11 cellular contexts compared by ENCODE assay signal in genomic region chr10:30445716-30446115, GRCh38. TPM values are rescaled to one million over a fixed set of nuclear protein-coding genes. Genes with fewer than 3 reads are reported as not detected.
A peak's percentile ranks its signal among the peaks of the same experiment; 100 is the strongest.
DNase-seq lines count a peak whose midpoint lies in the region; ATAC-seq and TF ChIP-seq lines count a peak whose summit lies in the region.
"Had no signal": no experiment of that assay in that cellular context is flagged by ENCODE, and none has a peak within 500 bp of the region (broad histone marks: within the 10 kb centered on the region; RNA-seq: fewer than 3 reads in every experiment).

No MANE protein-coding gene starts in this region.

- H2BK12ac ChIP-seq in mesenchymal stem cell (ENCODE audit: low read length in 2 of 2): no peak overlapping the region

- no peak overlapping the region for H3K23ac ChIP-seq in mesenchymal stem cell (ENCODE audit: low read length in 2 of 2)

- H2AFZ ChIP-seq in mesenchymal stem cell (ENCODE audit: low read depth, low read length): no peak overlapping the region

- H2BK5ac ChIP-seq in mesenchymal stem cell (ENCODE audit: low read depth, low read length, poor library complexity, severe bottlenecking): no peak overlapping the region

- H3K9me3 ChIP-seq in mesenchymal stem cell (ENCODE audit: control insufficient read depth, low read length) (no peaks in the 10 kb centered on the region), uterus (no peaks in the 10 kb centered on the region)
- H3K9me3 ChIP-seq: colonic mucosa had no signal

- H2BK15ac ChIP-seq in mesenchymal stem cell (ENCODE audit: low read depth, poor library complexity, severe bottlenecking): no peak overlapping the region

- no peak overlapping the region for H3K4me3 Mint-ChIP-seq in T-helper 1 cell treated with Interleukin-12 subunit alpha and Interleukin-12 subunit beta and Interleukin-4 antibody, amounts not matched to agents 30 μg/mL and 1 μg/mL, for 36 hours
- no peak overlapping the region for H3K4me3 Mint-ChIP-seq in chondrocyte (ENCODE audit: unreplicated experiment)
- no peak overlapping the region for H3K4me3 Mint-ChIP-seq in stimulated activated naive CD8-positive, alpha-beta T cell treated with anti-CD3 and anti-CD28 coated beads, Interleukin-15, amount 100 ng/mL, for 72 hours

- H4K8ac ChIP-seq in mesenchymal stem cell (ENCODE audit: low read length): no peak overlapping the region

- DNase-seq in T-helper 1 cell (no peak), chondrocyte (ENCODE audit: low spot score) (no peak), mesenchymal stem cell (peak; percentile 78), uterus (no peak), caudate nucleus (lab: John Stamatoyannopoulos, UW) (no peak)
- DNase-seq in stimulated activated naive CD8-positive, alpha-beta T cell treated with anti-CD3 and anti-CD28 coated beads, Interleukin-15, amount 100 ng/mL, for 72 hours: no peak
- DNase-seq: 8988T, colonic mucosa, hypothalamus had no signal

- intact Hi-C loops in uterus (cut with DNase I; ENCODE audit: low total_unique reads): no loop called here

- H3K4ac ChIP-seq in mesenchymal stem cell (ENCODE audit: low read depth in 1 of 2, low read length in 2 of 2): no peak overlapping the region

- peak overlapping the region; percentile 31 for H3K27ac Mint-ChIP-seq in T-helper 1 cell treated with Interleukin-12 subunit alpha and Interleukin-12 subunit beta and Interleukin-4 antibody, amounts not matched to agents 30 μg/mL and 1 μg/mL, for 36 hours
- H3K27ac Mint-ChIP-seq in chondrocyte (ENCODE audit: unreplicated experiment): peak overlapping the region; percentile 79
- H3K27ac Mint-ChIP-seq in stimulated activated naive CD8-positive, alpha-beta T cell treated with anti-CD3 and anti-CD28 coated beads, Interleukin-15, amount 100 ng/mL, for 72 hours: no peak overlapping the region

- H3K27me3 ChIP-seq in mesenchymal stem cell (ENCODE audit: control insufficient read depth in 1 of 2, insufficient read depth in 1 of 2, low read length in 2 of 2) (no peaks in the 10 kb centered on the region), uterus (no peaks in the 10 kb centered on the region)
- H3K27me3 ChIP-seq: colonic mucosa had no signal

- H3K4me3 ChIP-seq in mesenchymal stem cell (ENCODE audit: insufficient read depth in 1 of 2, low read depth in 1 of 2, low read length in 2 of 2): peak overlapping the region in 1 of 2 experiments; percentile 22
- no peak overlapping the region for H3K4me3 ChIP-seq in uterus
- H3K4me3 ChIP-seq: colonic mucosa had no signal

- H3K36me3 ChIP-seq in mesenchymal stem cell (ENCODE audit: control insufficient read depth in 1 of 2, insufficient read depth in 2 of 2, low read depth in 1 of 2, low read length in 2 of 2): peaks cover 9 to 67% of the 10 kb centered on the region in 2 experiments
- H3K36me3 ChIP-seq in uterus: no peaks in the 10 kb centered on the region

- 23% methylated on average over 2 of the region's 2 CpGs for WGBS in mesenchymal stem cell

- H3K4me1 Mint-ChIP-seq in T-helper 1 cell treated with Interleukin-12 subunit alpha and Interleukin-12 subunit beta and Interleukin-4 antibody, amounts not matched to agents 30 μg/mL and 1 μg/mL, for 36 hours (ENCODE audit: low read depth): peaks cover 59% of the 10 kb centered on the region
- H3K4me1 Mint-ChIP-seq in chondrocyte (ENCODE audit: low read depth): peaks cover 18% of the 10 kb centered on the region
- H3K4me1 Mint-ChIP-seq in stimulated activated naive CD8-positive, alpha-beta T cell treated with anti-CD3 and anti-CD28 coated beads, Interleukin-15, amount 100 ng/mL, for 72 hours: no peaks in the 10 kb centered on the region

- peaks cover 2% of the 10 kb centered on the region for H3K4me1 ChIP-seq in mesenchymal stem cell (ENCODE audit: control insufficient read depth, insufficient read depth, low read depth, low read length)
- H3K4me1 ChIP-seq in uterus: peaks cover 0 to 7% of the 10 kb centered on the region in 2 donors
- H3K4me1 ChIP-seq: colonic mucosa had no signal

- no peaks in the 10 kb centered on the region for H3K27me3 Mint-ChIP-seq in T-helper 1 cell treated with Interleukin-12 subunit alpha and Interleukin-12 subunit beta and Interleukin-4 antibody, amounts not matched to agents 30 μg/mL and 1 μg/mL, for 36 hours (ENCODE audit: low read depth)
- no peaks in the 10 kb centered on the region for H3K27me3 Mint-ChIP-seq in chondrocyte (ENCODE audit: low read depth)
- H3K27me3 Mint-ChIP-seq in stimulated activated naive CD8-positive, alpha-beta T cell treated with anti-CD3 and anti-CD28 coated beads, Interleukin-15, amount 100 ng/mL, for 72 hours: no peaks in the 10 kb centered on the region

- H2AK5ac ChIP-seq in mesenchymal stem cell (ENCODE audit: low read length, severe bottlenecking): no peak overlapping the region

- H3K27ac ChIP-seq in mesenchymal stem cell (ENCODE audit: low read length, poor library complexity, severe bottlenecking) (no peak overlapping the region), uterus (peak overlapping the region; percentile 41 to 58), caudate nucleus (ENCODE audit: low read depth, low read length) (no peak overlapping the region)
- H3K27ac ChIP-seq: colonic mucosa had no signal

- ATAC-seq in HG03039 (IDR thresholded peaks at IDR 0.05; ENCODE audit: unreplicated experiment): no peak
- ATAC-seq in stimulated activated naive CD8-positive, alpha-beta T cell treated with anti-CD3 and anti-CD28 coated beads, Interleukin-15, amount 100 ng/mL, for 72 hours: no peak

- no peak overlapping the region for H3K18ac ChIP-seq in mesenchymal stem cell (ENCODE audit: low read depth in 1 of 2, low read length in 2 of 2)

- H3K36me3 Mint-ChIP-seq in T-helper 1 cell treated with Interleukin-12 subunit alpha and Interleukin-12 subunit beta and Interleukin-4 antibody, amounts not matched to agents 30 μg/mL and 1 μg/mL, for 36 hours (ENCODE audit: low read depth): peaks cover 61% of the 10 kb centered on the region
- H3K36me3 Mint-ChIP-seq in chondrocyte (ENCODE audit: low read depth): peaks cover 30% of the 10 kb centered on the region

- no peaks in the 10 kb centered on the region for H3K9me3 Mint-ChIP-seq in T-helper 1 cell treated with Interleukin-12 subunit alpha and Interleukin-12 subunit beta and Interleukin-4 antibody, amounts not matched to agents 30 μg/mL and 1 μg/mL, for 36 hours
- no peaks in the 10 kb centered on the region for H3K9me3 Mint-ChIP-seq in chondrocyte (ENCODE audit: low read depth)
- no peaks in the 10 kb centered on the region for H3K9me3 Mint-ChIP-seq in stimulated activated naive CD8-positive, alpha-beta T cell treated with anti-CD3 and anti-CD28 coated beads, Interleukin-15, amount 100 ng/mL, for 72 hours

- peak overlapping the region; percentile 62 for H3K9ac ChIP-seq in mesenchymal stem cell (ENCODE audit: low read length)

- H3K14ac ChIP-seq in mesenchymal stem cell (ENCODE audit: low read length in 2 of 2): no peak overlapping the region

- H3K79me1 ChIP-seq in mesenchymal stem cell (replicated peaks; ENCODE audit: low read length, poor library complexity, severe bottlenecking): no peaks in the 10 kb centered on the region

- TF ChIP-seq CTCF in chondrocyte (IDR thresholded peaks at IDR 0.05) (no peak), uterus (IDR thresholded peaks at IDR 0.05) (no peak)

- H3K4me2 ChIP-seq in mesenchymal stem cell (ENCODE audit: low read length, poor library complexity, severe bottlenecking): no peak overlapping the region

- no peak overlapping the region for H4K91ac ChIP-seq in mesenchymal stem cell (ENCODE audit: low read length)

- no peak overlapping the region for H2BK120ac ChIP-seq in mesenchymal stem cell (ENCODE audit: low read depth, low read length)

- no peak for TF ChIP-seq POLR2A in uterus (IDR thresholded peaks at IDR 0.05)

RNA-seq across cellular contexts. Expression of gene MAP3K8, which starts 11.7 kb away (rescaled TPM):
- total RNA-seq in chondrocyte (8.1 to 9.4 TPM (median 8.7 TPM) in 3 replicates), uterus (10 to 100 TPM; 13.3 to 63.0 (median 24.4) TPM)
- 9.7 TPM for polyA plus RNA-seq in mesenchymal stem cell (2013, experiment 1 of 2)
- polyA plus RNA-seq in mesenchymal stem cell (2013, experiment 2 of 2): 9.5 TPM

Comparison
In these comparisons a context has a peak if more than half of its experiments do, and no peak if none do; other contexts are left out.
1. H3K27ac Mint-ChIP-seq: peak in T-helper 1 cell treated with Interleukin-12 subunit alpha and Interleukin-12 subunit beta and Interleukin-4 antibody, amounts not matched to agents 30 μg/mL and 1 μg/mL, for 36 hours (single experiment) and chondrocyte (single experiment); none in stimulated activated naive CD8-positive, alpha-beta T cell treated with anti-CD3 and anti-CD28 coated beads, Interleukin-15, amount 100 ng/mL, for 72 hours (0 of 2).
2. H3K27ac ChIP-seq: peak in uterus (2 of 2); none in mesenchymal stem cell (single experiment) and caudate nucleus (single experiment).